In genomic region chr16:16879567-16880251, GRCh38 we compare ENCODE assay signal across 2 cellular contexts.
TF ChIP-seq lines count a peak whose summit lies in the region.

No MANE protein-coding gene starts in this region.

TF ChIP-seq in HepG2, 621 proteins besides CTCF, POLR2A, EP300 and RAD21 (continues in another document):
- TF ChIP-seq, protein P1, sequence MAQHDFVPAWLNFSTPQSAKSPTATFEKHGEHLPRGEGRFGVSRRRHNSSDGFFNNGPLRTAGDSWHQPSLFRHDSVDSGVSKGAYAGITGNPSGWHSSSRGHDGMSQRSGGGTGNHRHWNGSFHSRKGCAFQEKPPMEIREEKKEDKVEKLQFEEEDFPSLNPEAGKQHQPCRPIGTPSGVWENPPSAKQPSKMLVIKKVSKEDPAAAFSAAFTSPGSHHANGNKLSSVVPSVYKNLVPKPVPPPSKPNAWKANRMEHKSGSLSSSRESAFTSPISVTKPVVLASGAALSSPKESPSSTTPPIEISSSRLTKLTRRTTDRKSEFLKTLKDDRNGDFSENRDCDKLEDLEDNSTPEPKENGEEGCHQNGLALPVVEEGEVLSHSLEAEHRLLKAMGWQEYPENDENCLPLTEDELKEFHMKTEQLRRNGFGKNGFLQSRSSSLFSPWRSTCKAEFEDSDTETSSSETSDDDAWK (CRISPR knock-in tag; IDR thresholded peaks at IDR 0.05), result no peak
- TF ChIP-seq, protein P2, sequence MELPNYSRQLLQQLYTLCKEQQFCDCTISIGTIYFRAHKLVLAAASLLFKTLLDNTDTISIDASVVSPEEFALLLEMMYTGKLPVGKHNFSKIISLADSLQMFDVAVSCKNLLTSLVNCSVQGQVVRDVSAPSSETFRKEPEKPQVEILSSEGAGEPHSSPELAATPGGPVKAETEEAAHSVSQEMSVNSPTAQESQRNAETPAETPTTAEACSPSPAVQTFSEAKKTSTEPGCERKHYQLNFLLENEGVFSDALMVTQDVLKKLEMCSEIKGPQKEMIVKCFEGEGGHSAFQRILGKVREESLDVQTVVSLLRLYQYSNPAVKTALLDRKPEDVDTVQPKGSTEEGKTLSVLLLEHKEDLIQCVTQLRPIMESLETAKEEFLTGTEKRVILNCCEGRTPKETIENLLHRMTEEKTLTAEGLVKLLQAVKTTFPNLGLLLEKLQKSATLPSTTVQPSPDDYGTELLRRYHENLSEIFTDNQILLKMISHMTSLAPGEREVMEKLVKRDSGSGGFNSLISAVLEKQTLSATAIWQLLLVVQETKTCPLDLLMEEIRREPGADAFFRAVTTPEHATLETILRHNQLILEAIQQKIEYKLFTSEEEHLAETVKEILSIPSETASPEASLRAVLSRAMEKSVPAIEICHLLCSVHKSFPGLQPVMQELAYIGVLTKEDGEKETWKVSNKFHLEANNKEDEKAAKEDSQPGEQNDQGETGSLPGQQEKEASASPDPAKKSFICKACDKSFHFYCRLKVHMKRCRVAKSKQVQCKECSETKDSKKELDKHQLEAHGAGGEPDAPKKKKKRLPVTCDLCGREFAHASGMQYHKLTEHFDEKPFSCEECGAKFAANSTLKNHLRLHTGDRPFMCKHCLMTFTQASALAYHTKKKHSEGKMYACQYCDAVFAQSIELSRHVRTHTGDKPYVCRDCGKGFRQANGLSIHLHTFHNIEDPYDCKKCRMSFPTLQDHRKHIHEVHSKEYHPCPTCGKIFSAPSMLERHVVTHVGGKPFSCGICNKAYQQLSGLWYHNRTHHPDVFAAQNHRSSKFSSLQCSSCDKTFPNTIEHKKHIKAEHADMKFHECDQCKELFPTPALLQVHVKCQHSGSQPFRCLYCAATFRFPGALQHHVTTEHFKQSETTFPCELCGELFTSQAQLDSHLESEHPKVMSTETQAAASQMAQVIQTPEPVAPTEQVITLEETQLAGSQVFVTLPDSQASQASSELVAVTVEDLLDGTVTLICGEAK (IDR thresholded peaks at IDR 0.05), result no peak
- TF ChIP-seq, protein P2 (CRISPR knock-in tag; IDR thresholded peaks at IDR 0.05), result no peak
- no peak for TF ChIP-seq NR2F6 (IDR thresholded peaks at IDR 0.05)
- TF ChIP-seq NR2F6 (CRISPR knock-in tag; IDR thresholded peaks at IDR 0.05), result no peak
- 0 out of 2 replicates have a peak, but pooled peaks have one; percentile 3 for TF ChIP-seq CEBPB (IDR thresholded peaks at IDR 0.05; ENCODE audit: borderline replicate concordance, low read depth, low read length)
- TF ChIP-seq FOXK2 (IDR thresholded peaks at IDR 0.05), result no peak
- TF ChIP-seq CREB1 (IDR thresholded peaks at IDR 0.05), result peak; percentile 88
- no peak for TF ChIP-seq CREB1 (CRISPR knock-in tag; IDR thresholded peaks at IDR 0.05)
- TF ChIP-seq, protein P3, sequence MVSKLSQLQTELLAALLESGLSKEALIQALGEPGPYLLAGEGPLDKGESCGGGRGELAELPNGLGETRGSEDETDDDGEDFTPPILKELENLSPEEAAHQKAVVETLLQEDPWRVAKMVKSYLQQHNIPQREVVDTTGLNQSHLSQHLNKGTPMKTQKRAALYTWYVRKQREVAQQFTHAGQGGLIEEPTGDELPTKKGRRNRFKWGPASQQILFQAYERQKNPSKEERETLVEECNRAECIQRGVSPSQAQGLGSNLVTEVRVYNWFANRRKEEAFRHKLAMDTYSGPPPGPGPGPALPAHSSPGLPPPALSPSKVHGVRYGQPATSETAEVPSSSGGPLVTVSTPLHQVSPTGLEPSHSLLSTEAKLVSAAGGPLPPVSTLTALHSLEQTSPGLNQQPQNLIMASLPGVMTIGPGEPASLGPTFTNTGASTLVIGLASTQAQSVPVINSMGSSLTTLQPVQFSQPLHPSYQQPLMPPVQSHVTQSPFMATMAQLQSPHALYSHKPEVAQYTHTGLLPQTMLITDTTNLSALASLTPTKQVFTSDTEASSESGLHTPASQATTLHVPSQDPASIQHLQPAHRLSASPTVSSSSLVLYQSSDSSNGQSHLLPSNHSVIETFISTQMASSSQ (IDR thresholded peaks at IDR 0.05; ENCODE audit: low read depth), result no peak
- TF ChIP-seq, protein P3 (CRISPR knock-in tag; IDR thresholded peaks at IDR 0.05; ENCODE audit: borderline replicate concordance), result no peak

TF ChIP-seq in H1, 55 proteins besides CTCF, POLR2A, EP300 and RAD21:
- TF ChIP-seq CEBPB (IDR thresholded peaks at IDR 0.05; ENCODE audit: low read depth, low read length) (0 out of 2 replicates have a peak, but pooled peaks have one; percentile 23), JUN (IDR thresholded peaks at IDR 0.05; ENCODE audit: low read depth, low read length) (no peak), KDM1A (IDR thresholded peaks at IDR 0.05; ENCODE audit: borderline replicate concordance, low read length) (0 out of 2 replicates have a peak, but pooled peaks have one; percentile 15)
TF ChIP-seq in H1: peak in this region for 2.
